Comparison of ENCODE assay signal across 8 cellular contexts in the genomic region with DNA sequence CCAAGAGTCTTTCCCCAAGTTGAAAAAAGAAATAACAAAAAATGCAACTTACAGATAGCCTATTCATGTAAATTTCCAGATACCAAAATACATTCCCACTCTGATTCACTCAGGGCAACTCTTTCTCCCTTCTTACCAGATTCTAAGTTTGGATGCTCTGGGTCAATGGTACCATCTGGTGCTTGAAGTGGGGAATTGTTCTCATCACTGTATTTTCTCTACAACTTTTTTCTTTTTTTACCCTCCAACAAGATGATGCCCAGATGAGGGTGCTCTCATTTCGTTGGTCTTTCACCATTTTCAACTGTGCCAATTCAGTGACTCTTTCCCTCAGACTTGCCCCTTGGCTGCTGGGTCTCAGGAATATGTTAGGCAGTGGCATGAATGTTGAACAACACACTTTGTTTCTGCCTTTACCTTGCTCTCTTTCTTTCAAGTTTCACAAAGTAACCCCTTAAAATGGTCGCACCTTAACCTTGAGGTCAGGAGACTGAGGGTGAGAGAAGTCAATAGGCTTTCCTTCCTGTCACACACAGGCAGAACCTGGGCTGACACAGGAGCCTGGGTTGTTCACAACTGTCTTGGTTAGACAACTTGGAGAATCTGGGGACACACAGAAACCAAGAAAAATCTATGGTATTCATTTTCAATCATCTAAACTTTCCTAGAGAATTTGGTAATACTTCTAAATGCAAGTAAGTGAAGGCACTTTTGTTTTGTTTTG.
DNase-seq lines count a peak whose midpoint lies in the region; ATAC-seq and TF ChIP-seq lines count a peak whose summit lies in the region.

No MANE protein-coding gene starts in this region.

- no peaks in the 10 kb centered on the region for H3K79me1 ChIP-seq in neuronal stem cell (ENCODE audit: low read depth, low read length)

- H2BK12ac ChIP-seq in neuronal stem cell (ENCODE audit: low read length), result no peak overlapping the region

- H3K4me3 ChIP-seq in heart right ventricle, result no peak overlapping the region
- H3K4me3 ChIP-seq in neuronal stem cell (ENCODE audit: low read length in 2 of 2), result no peak overlapping the region

- no peaks in the 10 kb centered on the region for H3K9me3 Mint-ChIP-seq in natural killer cell
- no peaks in the 10 kb centered on the region for H3K9me3 Mint-ChIP-seq in natural killer cell treated with Interleukin-12 subunit alpha and Interleukin-12 subunit beta and Interleukin-15 and Interleukin-18, amount 100 ng/mL, for 72 hours

- H3K4ac ChIP-seq in neuronal stem cell (ENCODE audit: low read length), result no peak overlapping the region

- H3K27ac ChIP-seq in heart right ventricle (no peak overlapping the region), neuronal stem cell (replicated peaks; ENCODE audit: low read length) (no peak overlapping the region)

- peaks cover 6 to 7% of the 10 kb centered on the region in 2 donors for H3K4me1 Mint-ChIP-seq in natural killer cell
- peaks cover 3 to 7% of the 10 kb centered on the region in 2 donors for H3K4me1 Mint-ChIP-seq in natural killer cell treated with Interleukin-12 subunit alpha and Interleukin-12 subunit beta and Interleukin-15 and Interleukin-18, amount 100 ng/mL, for 72 hours (ENCODE audit: low read depth in 2 of 2)
- peaks cover 12% of the 10 kb centered on the region for H3K4me1 Mint-ChIP-seq in T-helper 17 cell

- H3K18ac ChIP-seq in neuronal stem cell (ENCODE audit: low read length), result no peak overlapping the region

- H2BK5ac ChIP-seq in neuronal stem cell (ENCODE audit: low read length), result no peak overlapping the region

- H3K4me1 ChIP-seq in heart right ventricle, result peaks cover 0 to 14% (median 0%) of the 10 kb centered on the region in 9 donors
- no peaks in the 10 kb centered on the region for H3K4me1 ChIP-seq in neuronal stem cell (ENCODE audit: control insufficient read depth in 2 of 2, insufficient read depth in 1 of 2, low read depth in 1 of 2, low read length in 2 of 2)

- H2AFZ ChIP-seq in neuronal stem cell (ENCODE audit: low read length), result no peak overlapping the region

- DNase-seq in natural killer cell, result no peak
- no peak for DNase-seq in natural killer cell treated with Interleukin-12 subunit alpha and Interleukin-12 subunit beta and Interleukin-15 and Interleukin-18, amount 100 ng/mL, for 72 hours (ENCODE audit: low spot score)
- no peak for DNase-seq in T-helper 17 cell
- peak in 1 of 2 donors; percentile 14 for DNase-seq in heart right ventricle
- DNase-seq in neuronal stem cell (ENCODE audit: low spot score), result no peak
- no peak for DNase-seq in NAMALWA (ENCODE audit: low spot score)
- no peak for DNase-seq in SKM-1 (lab: John Stamatoyannopoulos, UW; ENCODE audit: unreplicated experiment)

- no peak overlapping the region for H3K9ac ChIP-seq in neuronal stem cell (ENCODE audit: low read depth, low read length, poor library complexity)

- H2BK15ac ChIP-seq in neuronal stem cell (ENCODE audit: low read length), result no peak overlapping the region

- no peak overlapping the region for H2AK5ac ChIP-seq in neuronal stem cell (ENCODE audit: low read depth, low read length)

- no peak overlapping the region for H3K4me3 Mint-ChIP-seq in natural killer cell
- no peak overlapping the region for H3K4me3 Mint-ChIP-seq in natural killer cell treated with Interleukin-12 subunit alpha and Interleukin-12 subunit beta and Interleukin-15 and Interleukin-18, amount 100 ng/mL, for 72 hours
- H3K4me3 Mint-ChIP-seq in T-helper 17 cell, result no peak overlapping the region

- H3K27me3 ChIP-seq in heart right ventricle (no peaks in the 10 kb centered on the region), neuronal stem cell (ENCODE audit: control insufficient read depth in 3 of 3, insufficient read depth in 3 of 3, low read depth in 1 of 3, low read length in 3 of 3) (no peaks in the 10 kb centered on the region)

- intact Hi-C loops in natural killer cell (cut with micrococcal nuclease), result loop anchor here (1.0 kb wide), 1 partner anchor 219 kb away; no protein-coding TSS in a partner anchor
- intact Hi-C loops in heart right ventricle (cut with DNase I), result loop anchor here in 7 of 10 donors (1.0 to 10.0 kb wide), 5 partner anchors 218 to 322 kb away; no protein-coding TSS in a partner anchor

- H3K14ac ChIP-seq in neuronal stem cell (ENCODE audit: low read length), result no peak overlapping the region

- H2BK120ac ChIP-seq in neuronal stem cell (ENCODE audit: low read depth, low read length), result no peak overlapping the region

- ATAC-seq in natural killer cell (peak; percentile 17 to 60 (median 38)), T-helper 17 cell (peak; percentile 60), heart right ventricle (peak in 5 of 8 donors; percentile 42 to 75 (median 71)), GM21526 (IDR thresholded peaks at IDR 0.05; ENCODE audit: low FRiP score, unreplicated experiment) (no peak)
- no peak for ATAC-seq in natural killer cell treated with Interleukin-12 subunit alpha and Interleukin-12 subunit beta and Interleukin-15 and Interleukin-18, amount 100 ng/mL, for 72 hours

- no peak overlapping the region for H3K4me2 ChIP-seq in neuronal stem cell (ENCODE audit: insufficient read depth, low read length, poor library complexity, severe bottlenecking)

- H3K9me3 ChIP-seq in T-helper 17 cell (ENCODE audit: control insufficient read depth, low read length, poor library complexity, severe bottlenecking) (no peaks in the 10 kb centered on the region), heart right ventricle (peaks cover 0 to 5% (median 0%) of the 10 kb centered on the region in 11 donors), neuronal stem cell (replicated peaks in 1 of 2; ENCODE audit: control insufficient read depth in 2 of 2, insufficient read depth in 1 of 2, low read depth in 1 of 2, low read length in 2 of 2) (peaks cover 0 to 5% of the 10 kb centered on the region in 2 donors)

- H3K36me3 ChIP-seq in heart right ventricle (no peaks in the 10 kb centered on the region), neuronal stem cell (replicated peaks in 1 of 2; ENCODE audit: control insufficient read depth in 2 of 2, insufficient read depth in 2 of 2, low read length in 2 of 2) (no peaks in the 10 kb centered on the region)

- no peak overlapping the region for H4K8ac ChIP-seq in neuronal stem cell (ENCODE audit: low read depth, low read length)

- H3K27me3 Mint-ChIP-seq in natural killer cell (ENCODE audit: low read depth in 2 of 2) (peaks cover 16 to 17% of the 10 kb centered on the region in 2 donors), T-helper 17 cell (peaks cover 19% of the 10 kb centered on the region)
- peaks cover 19 to 39% of the 10 kb centered on the region in 2 donors for H3K27me3 Mint-ChIP-seq in natural killer cell treated with Interleukin-12 subunit alpha and Interleukin-12 subunit beta and Interleukin-15 and Interleukin-18, amount 100 ng/mL, for 72 hours

- H4K91ac ChIP-seq in neuronal stem cell (ENCODE audit: low read depth, low read length, poor library complexity), result no peak overlapping the region

- H3K23ac ChIP-seq in neuronal stem cell (ENCODE audit: low read depth, low read length, poor library complexity), result no peak overlapping the region

- no peaks in the 10 kb centered on the region for H3K36me3 Mint-ChIP-seq in natural killer cell
- H3K36me3 Mint-ChIP-seq in natural killer cell treated with Interleukin-12 subunit alpha and Interleukin-12 subunit beta and Interleukin-15 and Interleukin-18, amount 100 ng/mL, for 72 hours, result no peaks in the 10 kb centered on the region
- no peaks in the 10 kb centered on the region for H3K36me3 Mint-ChIP-seq in T-helper 17 cell (ENCODE audit: low read depth)

- WGBS in heart right ventricle, 2 donors, result 68 to 71% methylated on average over 2 of the region's 2 CpGs
- no CpG with 5 or more reads among the region's 2 CpGs for whole genome bisulfite sequencing in neuronal stem cell (ENCODE audit: extremely low coverage in 2 of 2, insufficient read length in 2 of 2, insufficient replicate concordance in 1 of 2), 2 donors

- peak; percentile 32 for TF ChIP-seq CTCF in natural killer cell (IDR thresholded peaks at IDR 0.05)
- TF ChIP-seq CTCF in heart right ventricle (IDR thresholded peaks at IDR 0.05), result peak in 8 of 9 donors; percentile 12 to 66 (median 54)

- no peak overlapping the region for H3K27ac Mint-ChIP-seq in natural killer cell
- peak overlapping the region in 1 of 2 donors; percentile 9 for H3K27ac Mint-ChIP-seq in natural killer cell treated with Interleukin-12 subunit alpha and Interleukin-12 subunit beta and Interleukin-15 and Interleukin-18, amount 100 ng/mL, for 72 hours
- H3K27ac Mint-ChIP-seq in T-helper 17 cell, result no peak overlapping the region

Comparison
In these comparisons a context has a peak if more than half of its experiments do, and no peak if none do; other contexts are left out.
1. ATAC-seq: peak in natural killer cell (3 of 3), T-helper 17 cell (single experiment) and heart right ventricle (5 of 8); none in natural killer cell treated with Interleukin-12 subunit alpha and Interleukin-12 subunit beta and Interleukin-15 and Interleukin-18, amount 100 ng/mL, for 72 hours (0 of 2) and GM21526 (single experiment).